ENCODE assay signal across 1 cellular context in genomic region chr2:130391058-130391871, GRCh38.
A peak's percentile ranks its signal among the peaks of the same experiment; 100 is the strongest.
TF ChIP-seq lines count a peak whose summit lies in the region.

No MANE protein-coding gene starts in this region.

TF ChIP-seq in K562, 482 proteins besides CTCF, POLR2A, EP300 and RAD21 (continued from another document):
- TF ChIP-seq VEZF1 (CRISPR knock-in tag; IDR thresholded peaks at IDR 0.05) = peak; percentile 68
- TF ChIP-seq KAT7 (CRISPR knock-in tag; IDR thresholded peaks at IDR 0.05; ENCODE audit: borderline replicate concordance) = no peak
- no peak for TF ChIP-seq NR2F6 (CRISPR knock-in tag; IDR thresholded peaks at IDR 0.05)
- TF ChIP-seq E2F6 (IDR thresholded peaks at IDR 0.05; ENCODE audit: borderline replicate concordance in 1 of 2, extremely low read depth in 1 of 2, insufficient read depth in 1 of 2, insufficient read length in 1 of 2, low read depth in 1 of 2, low read length in 1 of 2, poor library complexity in 1 of 2, severe bottlenecking in 1 of 2) = peak in 1 of 2 experiments; percentile 7
- TF ChIP-seq U2AF1 (optimal IDR thresholded peaks at IDR 0.05; ENCODE audit: low read depth, low read length) = no peak
- TF ChIP-seq CHCHD3 (CRISPR knock-in tag; IDR thresholded peaks at IDR 0.05) = no peak
- no peak for TF ChIP-seq YY1 (IDR thresholded peaks at IDR 0.05; ENCODE audit: borderline replicate concordance in 1 of 3, control insufficient read depth in 1 of 3, extremely low read depth in 1 of 3, insufficient read depth in 3 of 3, insufficient read length in 1 of 3, insufficient replicate concordance in 2 of 3, low read depth in 1 of 3, low read length in 2 of 3)
- TF ChIP-seq ZNF121 (CRISPR knock-in tag; conservative IDR thresholded peaks at IDR 0.05) = no peak
- no peak for TF ChIP-seq POLR2H (tag; IDR thresholded peaks at IDR 0.05; ENCODE audit: low read depth)
- no peak for TF ChIP-seq STAT5A (IDR thresholded peaks at IDR 0.05; ENCODE audit: borderline replicate concordance, low read length)
- TF ChIP-seq NFATC3 (IDR thresholded peaks at IDR 0.05) = no peak
- TF ChIP-seq ZNF133 (CRISPR knock-in tag; IDR thresholded peaks at IDR 0.05) = no peak
- TF ChIP-seq GTF2F1 (IDR thresholded peaks at IDR 0.05; ENCODE audit: low read depth, low read length) = no peak
- no peak for TF ChIP-seq ZC3H11A (IDR thresholded peaks at IDR 0.05; ENCODE audit: low read depth, low read length)
- peak; percentile 83 to 86 for TF ChIP-seq NRF1 (conservative IDR thresholded peaks at IDR 0.05 in 1 of 2, IDR thresholded peaks at IDR 0.05 in 1 of 2)
- no peak for TF ChIP-seq MNT (conservative IDR thresholded peaks at IDR 0.05)
- TF ChIP-seq ZBTB33 (CRISPR knock-in tag; IDR thresholded peaks at IDR 0.05) = peak; percentile 77
- no peak for TF ChIP-seq KDM4B (IDR thresholded peaks at IDR 0.05; ENCODE audit: borderline replicate concordance in 2 of 2, low read depth in 1 of 2)
- no peak for TF ChIP-seq ZNF592 (IDR thresholded peaks at IDR 0.05)
- no peak for TF ChIP-seq EGR1 (conservative IDR thresholded peaks at IDR 0.05)
- TF ChIP-seq TBP (optimal IDR thresholded peaks at IDR 0.05; ENCODE audit: low read depth, low read length) = peak; percentile 6
- no peak for TF ChIP-seq DEAF1 (CRISPR knock-in tag; IDR thresholded peaks at IDR 0.05)
- peak; percentile 96 for TF ChIP-seq PKNOX1 (IDR thresholded peaks at IDR 0.05)
- TF ChIP-seq ELF1 (tag; IDR thresholded peaks at IDR 0.05) = no peak
- TF ChIP-seq TAL1 (IDR thresholded peaks at IDR 0.05) = no peak
- TF ChIP-seq ZBTB8A (IDR thresholded peaks at IDR 0.05; ENCODE audit: partially characterized antibody) = no peak
- no peak for TF ChIP-seq PTTG1 (tag; IDR thresholded peaks at IDR 0.05; ENCODE audit: low read depth)
- no peak for TF ChIP-seq RAD51 (IDR thresholded peaks at IDR 0.05; ENCODE audit: borderline replicate concordance, low read depth)
- no peak for TF ChIP-seq ZEB2 (IDR thresholded peaks at IDR 0.05)
- 0 out of 4 replicates have a peak, but pooled peaks of 1 of the 2 experiments have one; percentile 17 for TF ChIP-seq MAZ (CRISPR knock-in tag; conservative IDR thresholded peaks at IDR 0.05 in 1 of 2, IDR thresholded peaks at IDR 0.05 in 1 of 2)
- peak; percentile 56 for TF ChIP-seq TAF1 (IDR thresholded peaks at IDR 0.05; ENCODE audit: control insufficient read depth, extremely low read depth, insufficient read depth, low read length, severe bottlenecking)
- TF ChIP-seq HNRNPL (IDR thresholded peaks at IDR 0.05; ENCODE audit: low read depth, low read length) = no peak
- TF ChIP-seq FOXJ3 (CRISPR knock-in tag; IDR thresholded peaks at IDR 0.05) = no peak
- TF ChIP-seq FUS (optimal IDR thresholded peaks at IDR 0.05; ENCODE audit: low read depth, low read length) = no peak
- peak; percentile 35; the same call in 1 of the 2 replicates for TF ChIP-seq PHF8 (IDR thresholded peaks at IDR 0.05; ENCODE audit: borderline replicate concordance, low read length)
- no peak for TF ChIP-seq CTCFL (IDR thresholded peaks at IDR 0.05; ENCODE audit: borderline replicate concordance, insufficient read depth, low read depth, low read length, poor library complexity, severe bottlenecking)
- no peak for TF ChIP-seq NR4A1 (CRISPR knock-in tag; IDR thresholded peaks at IDR 0.05)
- no peak for TF ChIP-seq NR4A1 (tag; IDR thresholded peaks at IDR 0.05)
